10 cellular contexts compared by ENCODE assay signal in the genomic region with DNA sequence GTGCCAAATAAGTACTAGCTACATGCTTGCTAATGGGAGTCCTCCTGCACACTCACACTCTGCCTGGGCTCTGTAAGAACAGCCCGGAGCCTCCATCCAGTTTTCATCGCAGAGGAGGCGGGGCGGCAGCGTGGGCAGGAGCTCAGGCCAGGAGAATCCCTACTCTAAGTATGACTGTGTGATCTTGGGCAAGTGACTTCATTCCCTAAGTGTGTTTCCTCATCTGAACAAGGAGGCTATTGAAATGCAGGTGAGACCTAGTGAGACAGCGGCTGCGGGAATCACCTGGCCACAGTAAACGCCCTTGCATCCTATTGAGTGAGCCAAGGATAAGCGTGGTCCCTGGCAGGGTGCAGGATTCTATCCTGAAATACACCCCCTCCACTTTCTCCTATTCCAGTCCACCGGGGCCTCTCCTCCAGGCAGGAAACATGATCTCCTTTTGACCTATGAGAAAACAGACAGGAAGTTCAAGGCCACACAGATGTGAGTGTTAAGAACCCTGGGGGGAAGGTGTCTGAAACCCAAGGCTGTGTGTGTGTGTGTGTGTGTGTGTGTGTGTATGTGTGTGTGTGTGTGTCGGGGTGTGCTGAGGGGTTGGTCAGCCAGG. TPM values are rescaled to one million over a fixed set of nuclear protein-coding genes. Genes with fewer than 3 reads are reported as not detected.
DNase-seq lines count a peak whose midpoint lies in the region; ATAC-seq lines count a peak whose summit lies in the region.
"Had no signal": no experiment of that assay in that cellular context is flagged by ENCODE, and none has a peak within 500 bp of the region (broad histone marks: within the 10 kb centered on the region; RNA-seq: fewer than 3 reads in every experiment).

No MANE protein-coding gene starts in this region.

- H3K27me3 ChIP-seq in CD8-positive, alpha-beta memory T cell (ENCODE audit: insufficient read depth, low read length, poor library complexity, severe bottlenecking), result no peaks in the 10 kb centered on the region
- H3K27me3 ChIP-seq: ascending aorta had no signal

- no peak for ATAC-seq in GM18867 (IDR thresholded peaks at IDR 0.05; ENCODE audit: unreplicated experiment)

- peak in 4 of 5 donors; percentile 13 to 56 (median 34) for DNase-seq in CD8-positive, alpha-beta memory T cell
- DNase-seq in H4 (ENCODE audit: low spot score), result peak; percentile 75
- DNase-seq in islet precursor cell, result peak; percentile 89
- DNase-seq in GM03348 (ENCODE audit: low spot score), result no peak
- no peak for DNase-seq in NCI-H526 (lab: John Stamatoyannopoulos, UW)
- no peak for DNase-seq in Ammon's horn (ENCODE audit: low spot score)

- POLR2A ChIA-PET in CD8-positive, alpha-beta memory T cell (lab: Charles Lee), result no interaction called here

- H3K36me3 ChIP-seq in CD8-positive, alpha-beta memory T cell (ENCODE audit: insufficient read depth, low read length), result no peaks in the 10 kb centered on the region
- H3K36me3 ChIP-seq: ascending aorta had no signal

- peaks cover 26 to 38% (median 36%) of the 10 kb centered on the region in 3 donors for H3K4me1 Mint-ChIP-seq in CD8-positive, alpha-beta memory T cell
- peaks cover 36% of the 10 kb centered on the region for H3K4me1 Mint-ChIP-seq in T-helper 1 cell treated with Interleukin-12 subunit alpha and Interleukin-12 subunit beta and Interleukin-4 antibody, amounts not matched to agents 30 μg/mL and 1 μg/mL, for 36 hours (ENCODE audit: low read depth)

- H3K36me3 Mint-ChIP-seq in CD8-positive, alpha-beta memory T cell, result no peaks in the 10 kb centered on the region
- H3K36me3 Mint-ChIP-seq in T-helper 1 cell treated with Interleukin-12 subunit alpha and Interleukin-12 subunit beta and Interleukin-4 antibody, amounts not matched to agents 30 μg/mL and 1 μg/mL, for 36 hours (ENCODE audit: low read depth), result no peaks in the 10 kb centered on the region

- peak overlapping the region in 6 of 7 donors; percentile 24 to 83 (median 58) for H3K4me3 Mint-ChIP-seq in CD8-positive, alpha-beta memory T cell
- H3K4me3 Mint-ChIP-seq in T-helper 1 cell treated with Interleukin-12 subunit alpha and Interleukin-12 subunit beta and Interleukin-4 antibody, amounts not matched to agents 30 μg/mL and 1 μg/mL, for 36 hours, result peak overlapping the region; percentile 61

- H3K9me3 ChIP-seq in CD8-positive, alpha-beta memory T cell (ENCODE audit: low read length), result no peaks in the 10 kb centered on the region
- H3K9me3 ChIP-seq: ascending aorta had no signal

- H3K4me3 ChIP-seq in CD8-positive, alpha-beta memory T cell (ENCODE audit: low read length), result no peak overlapping the region
- H3K4me3 ChIP-seq: ascending aorta, skin epidermis had no signal

- H3K9me3 Mint-ChIP-seq in CD8-positive, alpha-beta memory T cell, result no peaks in the 10 kb centered on the region
- no peaks in the 10 kb centered on the region for H3K9me3 Mint-ChIP-seq in T-helper 1 cell treated with Interleukin-12 subunit alpha and Interleukin-12 subunit beta and Interleukin-4 antibody, amounts not matched to agents 30 μg/mL and 1 μg/mL, for 36 hours

- peaks cover 0 to 5% of the 10 kb centered on the region in 2 donors for H3K27me3 Mint-ChIP-seq in CD8-positive, alpha-beta memory T cell
- H3K27me3 Mint-ChIP-seq in T-helper 1 cell treated with Interleukin-12 subunit alpha and Interleukin-12 subunit beta and Interleukin-4 antibody, amounts not matched to agents 30 μg/mL and 1 μg/mL, for 36 hours (ENCODE audit: low read depth), result peaks cover 31% of the 10 kb centered on the region

- H3K27ac ChIP-seq in CD8-positive, alpha-beta memory T cell (ENCODE audit: low read depth, low read length), result no peak overlapping the region
- H3K27ac ChIP-seq: ascending aorta had no signal

- H3K27ac Mint-ChIP-seq in CD8-positive, alpha-beta memory T cell, result peak overlapping the region; percentile 51 to 90 (median 82)
- peak overlapping the region; percentile 37 for H3K27ac Mint-ChIP-seq in T-helper 1 cell treated with Interleukin-12 subunit alpha and Interleukin-12 subunit beta and Interleukin-4 antibody, amounts not matched to agents 30 μg/mL and 1 μg/mL, for 36 hours

- CTCF ChIA-PET in CD8-positive, alpha-beta memory T cell (lab: Charles Lee), result no interaction called here

- peaks cover 28% of the 10 kb centered on the region for H3K4me1 ChIP-seq in CD8-positive, alpha-beta memory T cell (ENCODE audit: insufficient read depth, low read length)
- H3K4me1 ChIP-seq: ascending aorta had no signal

RNA-seq across cellular contexts. Expression of a gene that starts 5.2 kb away (rescaled TPM):
- 10 to 100 TPM; 19.7 to 20.2 TPM for total RNA-seq in CD8-positive, alpha-beta memory T cell
- 5.6 TPM for polyA plus RNA-seq in CD8-positive, alpha-beta memory T cell
- 2.4 and 3.6 TPM in 2 replicates for total RNA-seq in H4 (2014; rRNA removed; shearing (Covaris generic))

Comparison
In these comparisons a context has a peak if more than half of its experiments do, and no peak if none do; other contexts are left out.
1. DNase-seq: peak in CD8-positive, alpha-beta memory T cell (4 of 5), H4 (single experiment) and islet precursor cell (single experiment); none in GM03348 (single experiment), NCI-H526 (0 of 2) and Ammon's horn (single experiment).